ENCODE assay signal across 26 cellular contexts in the genomic region with DNA sequence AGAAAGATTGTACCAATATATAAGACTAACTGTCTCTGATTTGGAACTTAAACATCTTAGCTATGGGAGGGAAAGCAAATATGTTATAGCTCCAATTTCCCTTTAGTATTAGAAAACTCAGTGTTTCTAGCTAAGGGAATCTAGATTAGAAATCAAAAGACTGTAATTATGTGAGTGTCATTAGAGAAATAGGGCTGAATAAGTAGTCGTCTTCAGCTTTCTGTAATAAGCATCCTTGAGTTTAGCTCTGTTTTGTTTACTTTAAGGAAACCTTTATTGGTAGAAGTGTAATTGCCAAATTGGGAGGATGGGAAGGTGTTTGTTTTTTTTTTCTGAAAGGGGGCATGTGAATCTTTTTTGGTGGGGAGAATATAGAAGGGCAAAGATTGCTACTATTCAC. TPM values are rescaled to one million over a fixed set of nuclear protein-coding genes. Genes with fewer than 3 reads are reported as not detected.
DNase-seq lines count a peak whose midpoint lies in the region; TF ChIP-seq lines count a peak whose summit lies in the region.
"Had no signal": no experiment of that assay in that cellular context is flagged by ENCODE, and none has a peak within 500 bp of the region (broad histone marks: within the 10 kb centered on the region; RNA-seq: fewer than 3 reads in every experiment).

No MANE protein-coding gene starts in this region.

- H3K4me3 ChIP-seq in OCI-LY3 (ENCODE audit: low read length) (no peak overlapping the region), neural progenitor cell (no peak overlapping the region)
- H3K4me3 ChIP-seq: HAP-1, PC-9, transverse colon had no signal

- no peaks in the 10 kb centered on the region for H3K9me3 ChIP-seq in OCI-LY3 (ENCODE audit: insufficient read depth, low read length)
- no peaks in the 10 kb centered on the region for H3K9me3 ChIP-seq in neural progenitor cell (ENCODE audit: low read depth)
- H3K9me3 ChIP-seq: HAP-1, transverse colon had no signal

- H3K9ac ChIP-seq in OCI-LY3 (ENCODE audit: low read length) (no peak overlapping the region), neural progenitor cell (no peak overlapping the region)
- H3K9ac ChIP-seq: parathyroid adenoma had no signal

- no peaks in the 10 kb centered on the region for H3K27me3 Mint-ChIP-seq in activated naive CD8-positive, alpha-beta T cell
- no peaks in the 10 kb centered on the region for H3K27me3 Mint-ChIP-seq in activated naive CD8-positive, alpha-beta T cell treated with anti-CD3 and anti-CD28 coated beads for 36 hours
- H3K27me3 Mint-ChIP-seq in dendritic cell treated with granulocyte-macrophage colony-stimulating factor and Interleukin-4, amounts not matched to agents 40 ng/mL and 50 ng/mL, for 4 days, result no peaks in the 10 kb centered on the region
- no peaks in the 10 kb centered on the region for H3K27me3 Mint-ChIP-seq in neural progenitor cell (ENCODE audit: insufficient read depth, low read depth)
- H3K27me3 Mint-ChIP-seq: activated T-helper 17 cell treated with anti-CD3 and anti-CD28 coated beads, Interleukin-2, amount 50 U/mL, for 72 hours; CD8-positive, alpha-beta memory T cell had no signal

- H3K4me2 ChIP-seq in OCI-LY3 (ENCODE audit: low read length) (0 out of 2 replicates have a peak overlapping the region, but pooled peaks have one; percentile 15), neural progenitor cell (no peak overlapping the region)
- H3K4me2 ChIP-seq: PC-9 had no signal

- peak overlapping the region; percentile 68 for H3K4me3 Mint-ChIP-seq in activated naive CD8-positive, alpha-beta T cell
- no peak overlapping the region for H3K4me3 Mint-ChIP-seq in activated naive CD8-positive, alpha-beta T cell treated with anti-CD3 and anti-CD28 coated beads for 36 hours
- H3K4me3 Mint-ChIP-seq in dendritic cell treated with granulocyte-macrophage colony-stimulating factor and Interleukin-4, amounts not matched to agents 40 ng/mL and 50 ng/mL, for 4 days, result no peak overlapping the region
- H3K4me3 Mint-ChIP-seq in neural progenitor cell, result no peak overlapping the region
- H3K4me3 Mint-ChIP-seq: activated T-helper 17 cell treated with anti-CD3 and anti-CD28 coated beads, Interleukin-2, amount 50 U/mL, for 72 hours; nephron progenitor cell had no signal

- H3K36me3 ChIP-seq in OCI-LY3 (replicated peaks; ENCODE audit: low read depth, low read length) (no peaks in the 10 kb centered on the region), neural progenitor cell (no peaks in the 10 kb centered on the region)
- H3K36me3 ChIP-seq: HAP-1, transverse colon had no signal

- peaks cover 95% of the 10 kb centered on the region for H3K79me2 ChIP-seq in OCI-LY3 (ENCODE audit: low read length)
- H3K79me2 ChIP-seq in neural progenitor cell (ENCODE audit: low read depth), result peaks cover 76% of the 10 kb centered on the region

- H2AFZ ChIP-seq in OCI-LY3 (ENCODE audit: low read depth, low read length) (no peak overlapping the region), neural progenitor cell (replicated peaks) (no peak overlapping the region)
- H2AFZ ChIP-seq: parathyroid adenoma, PC-9 had no signal

- no peaks in the 10 kb centered on the region for H3K9me3 Mint-ChIP-seq in activated naive CD8-positive, alpha-beta T cell (ENCODE audit: low read depth)
- no peaks in the 10 kb centered on the region for H3K9me3 Mint-ChIP-seq in activated naive CD8-positive, alpha-beta T cell treated with anti-CD3 and anti-CD28 coated beads for 36 hours
- no peaks in the 10 kb centered on the region for H3K9me3 Mint-ChIP-seq in dendritic cell treated with granulocyte-macrophage colony-stimulating factor and Interleukin-4, amounts not matched to agents 40 ng/mL and 50 ng/mL, for 4 days
- no peaks in the 10 kb centered on the region for H3K9me3 Mint-ChIP-seq in neural progenitor cell
- H3K9me3 Mint-ChIP-seq: activated T-helper 17 cell treated with anti-CD3 and anti-CD28 coated beads, Interleukin-2, amount 50 U/mL, for 72 hours; CD8-positive, alpha-beta memory T cell; nephron progenitor cell had no signal

- no peak for DNase-seq in activated naive CD8-positive, alpha-beta T cell treated with anti-CD3 and anti-CD28 coated beads for 36 hours
- no peak for DNase-seq in neural progenitor cell (ENCODE audit: low spot score)
- no peak for DNase-seq in activated gamma-delta T cell treated with Interleukin-2 at 50 U/mL for 16 hours
- no peak for DNase-seq in NCI-H2227 (lab: John Stamatoyannopoulos, UW; ENCODE audit: unreplicated experiment)
- no peak for DNase-seq in middle frontal gyrus (ENCODE audit: extremely low spot score, low spot score)
- DNase-seq: activated CD4-positive, alpha-beta T cell treated with anti-CD3 and anti-CD28 coated beads, Interleukin-2, amount 50 U/mL, for 1 hour; CD8-positive, alpha-beta memory T cell; cerebellar nuclear complex; dorsolateral prefrontal cortex; hypothalamus; KG1; left ventricle myocardium superior; midbrain; NCI-H510A; nephron progenitor cell; PC-9; small intestine; T-helper 9 cell; transverse colon; WERI-Rb-1 had no signal

- H3K27me3 ChIP-seq in OCI-LY3 (ENCODE audit: low read depth, low read length) (no peaks in the 10 kb centered on the region), neural progenitor cell (no peaks in the 10 kb centered on the region)
- H3K27me3 ChIP-seq: dorsolateral prefrontal cortex, transverse colon had no signal

- H3K36me3 Mint-ChIP-seq in activated naive CD8-positive, alpha-beta T cell, result peaks cover 15% of the 10 kb centered on the region
- H3K36me3 Mint-ChIP-seq in activated naive CD8-positive, alpha-beta T cell treated with anti-CD3 and anti-CD28 coated beads for 36 hours, result peaks cover 17% of the 10 kb centered on the region
- H3K36me3 Mint-ChIP-seq in dendritic cell treated with granulocyte-macrophage colony-stimulating factor and Interleukin-4, amounts not matched to agents 40 ng/mL and 50 ng/mL, for 4 days (ENCODE audit: low read depth), result peaks cover 29% of the 10 kb centered on the region
- peaks cover 7% of the 10 kb centered on the region for H3K36me3 Mint-ChIP-seq in neural progenitor cell

- intact Hi-C loops in dendritic cell treated with granulocyte-macrophage colony-stimulating factor and Interleukin-4, amounts not matched to agents 40 ng/mL and 50 ng/mL, for 4 days (cut with micrococcal nuclease), result no loop called here

- peaks cover 32% of the 10 kb centered on the region for H3K4me1 ChIP-seq in OCI-LY3 (ENCODE audit: low read length)
- peaks cover 26% of the 10 kb centered on the region for H3K4me1 ChIP-seq in neural progenitor cell

- peak overlapping the region; percentile 48 for H3K27ac Mint-ChIP-seq in activated naive CD8-positive, alpha-beta T cell
- H3K27ac Mint-ChIP-seq in activated naive CD8-positive, alpha-beta T cell treated with anti-CD3 and anti-CD28 coated beads for 36 hours, result no peak overlapping the region
- H3K27ac Mint-ChIP-seq in dendritic cell treated with granulocyte-macrophage colony-stimulating factor and Interleukin-4, amounts not matched to agents 40 ng/mL and 50 ng/mL, for 4 days, result peak overlapping the region; percentile 12
- no peak overlapping the region for H3K27ac Mint-ChIP-seq in neural progenitor cell
- H3K27ac Mint-ChIP-seq: activated T-helper 17 cell treated with anti-CD3 and anti-CD28 coated beads, Interleukin-2, amount 50 U/mL, for 72 hours; nephron progenitor cell had no signal

- peaks cover 35% of the 10 kb centered on the region for H4K20me1 ChIP-seq in OCI-LY3 (ENCODE audit: insufficient read depth, low read length)
- H4K20me1 ChIP-seq in neural progenitor cell (ENCODE audit: low read depth), result no peaks in the 10 kb centered on the region

- TF ChIP-seq CTCF in OCI-LY3 (IDR thresholded peaks at IDR 0.05; ENCODE audit: low read depth, low read length) (no peak), neural progenitor cell (IDR thresholded peaks at IDR 0.05) (no peak)

- peaks cover 70% of the 10 kb centered on the region for H3K4me1 Mint-ChIP-seq in activated naive CD8-positive, alpha-beta T cell (ENCODE audit: low read depth)
- peaks cover 62% of the 10 kb centered on the region for H3K4me1 Mint-ChIP-seq in activated naive CD8-positive, alpha-beta T cell treated with anti-CD3 and anti-CD28 coated beads for 36 hours
- peaks cover 60% of the 10 kb centered on the region for H3K4me1 Mint-ChIP-seq in dendritic cell treated with granulocyte-macrophage colony-stimulating factor and Interleukin-4, amounts not matched to agents 40 ng/mL and 50 ng/mL, for 4 days (ENCODE audit: low read depth)
- peaks cover 27% of the 10 kb centered on the region for H3K4me1 Mint-ChIP-seq in neural progenitor cell

- peaks cover 20% of the 10 kb centered on the region for H3F3A ChIP-seq in neural progenitor cell (ENCODE audit: low read depth)

- H3K27ac ChIP-seq in OCI-LY3 (ENCODE audit: low read length) (no peak overlapping the region), neural progenitor cell (no peak overlapping the region)
- H3K27ac ChIP-seq: dorsolateral prefrontal cortex, parathyroid adenoma, PC-9, transverse colon, WERI-Rb-1 had no signal

RNA-seq across cellular contexts. Expression of gene DMXL1, which starts 5.2 kb away (rescaled TPM):
- 10 to 100 TPM; 22.1 to 25.1 TPM for total RNA-seq in activated naive CD8-positive, alpha-beta T cell treated with anti-CD3 and anti-CD28 coated beads for 36 hours
- 18.6 and 45.5 TPM in 2 replicates for total RNA-seq in neural progenitor cell (ENCODE audit: low replicate concordance)

Comparison
In these comparisons a context has a peak if more than half of its experiments do, and no peak if none do; other contexts are left out.
1. H3K27ac Mint-ChIP-seq: peak in activated naive CD8-positive, alpha-beta T cell (single experiment) and dendritic cell treated with granulocyte-macrophage colony-stimulating factor and Interleukin-4, amounts not matched to agents 40 ng/mL and 50 ng/mL, for 4 days (single experiment); none in activated naive CD8-positive, alpha-beta T cell treated with anti-CD3 and anti-CD28 coated beads for 36 hours (single experiment) and neural progenitor cell (single experiment).